ENCODE assay signal across 8 cellular contexts in the genomic region with DNA sequence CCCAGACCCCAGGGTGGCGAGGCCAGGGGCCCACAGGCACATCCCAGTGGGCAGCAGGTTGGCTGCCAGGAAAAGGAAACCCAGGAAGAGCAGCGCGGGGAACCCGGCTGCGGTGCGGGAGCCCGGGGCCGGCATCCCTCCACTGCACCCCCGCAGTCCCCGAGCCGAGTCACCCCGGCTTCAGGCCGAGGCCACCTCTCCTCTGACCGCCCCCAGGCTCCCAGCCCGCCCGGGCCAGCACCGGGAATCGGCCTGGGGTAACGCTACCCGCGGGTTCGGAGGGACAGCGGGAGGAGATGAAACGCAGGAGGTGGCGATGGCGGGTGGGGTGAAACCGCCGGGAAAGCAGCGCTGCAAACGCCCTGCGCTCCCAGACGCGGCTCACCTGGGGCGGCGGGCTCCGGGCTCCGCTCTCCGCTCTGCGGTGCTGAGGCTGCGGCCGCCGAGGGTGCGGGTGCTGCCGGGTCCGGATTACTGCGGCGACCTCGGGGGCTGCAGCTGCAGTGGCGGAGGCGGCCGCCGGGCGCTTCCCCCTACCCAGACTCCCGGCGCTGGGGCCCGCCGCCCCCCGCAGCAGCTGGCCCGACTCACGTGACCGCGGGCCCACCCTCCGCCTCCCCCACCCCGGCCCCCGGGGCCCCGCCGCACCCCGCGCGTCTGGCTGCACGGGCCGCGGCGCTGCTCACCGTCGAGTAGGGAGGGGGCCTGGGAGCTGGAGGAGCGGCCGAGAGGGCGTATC. TPM values are rescaled to one million over a fixed set of nuclear protein-coding genes. Genes with fewer than 3 reads are reported as not detected.
A peak's percentile ranks its signal among the peaks of the same experiment; 100 is the strongest.
DNase-seq lines count a peak whose midpoint lies in the region; ATAC-seq lines count a peak whose summit lies in the region.

A gene with protein sequence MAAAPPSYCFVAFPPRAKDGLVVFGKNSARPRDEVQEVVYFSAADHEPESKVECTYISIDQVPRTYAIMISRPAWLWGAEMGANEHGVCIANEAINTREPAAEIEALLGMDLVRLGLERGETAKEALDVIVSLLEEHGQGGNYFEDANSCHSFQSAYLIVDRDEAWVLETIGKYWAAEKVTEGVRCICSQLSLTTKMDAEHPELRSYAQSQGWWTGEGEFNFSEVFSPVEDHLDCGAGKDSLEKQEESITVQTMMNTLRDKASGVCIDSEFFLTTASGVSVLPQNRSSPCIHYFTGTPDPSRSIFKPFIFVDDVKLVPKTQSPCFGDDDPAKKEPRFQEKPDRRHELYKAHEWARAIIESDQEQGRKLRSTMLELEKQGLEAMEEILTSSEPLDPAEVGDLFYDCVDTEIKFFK (minus strand): TSS at position 545 of the 739 bp plus-strand sequence. CDS start 20,734 bp downstream, outside the sequence.

- peak in 4 of 5 donors; percentile 9 to 22 (median 16) for DNase-seq in CD4-positive, alpha-beta memory T cell
- DNase-seq in HK-2 (ENCODE audit: unreplicated experiment) (peak; percentile 47), T-cell (peak in 23 of 34 experiments; percentile 3 to 37 (median 9)), caudate nucleus (lab: John Stamatoyannopoulos, UW) (peak in 51 of 61 donors; percentile 13 to 84 (median 51)), iris pigment epithelial cell (ENCODE audit: low read depth) (peak; percentile 32), SIG-M5 treated with dmso at 0.1 percent for 504 hours (lab: John Stamatoyannopoulos, UW; ENCODE audit: unreplicated experiment) (no peak)

- H3K4me3 Mint-ChIP-seq in CD4-positive, alpha-beta memory T cell = peak within 1 kb of the TSS; percentile 74 to 86 (median 82)
- H3K4me3 Mint-ChIP-seq in T-cell = peak within 1 kb of the TSS; percentile 65 to 82 (median 81)

- peaks cover 2 to 26% (median 20%) of the 10 kb centered on the region in 8 donors for H3K9me3 Mint-ChIP-seq in CD4-positive, alpha-beta memory T cell
- H3K9me3 Mint-ChIP-seq in T-cell = peaks cover 0 to 13% (median 12%) of the 10 kb centered on the region in 3 donors

- peak within 1 kb of the TSS; percentile 3 to 49 for H3K4me3 ChIP-seq in CD4-positive, alpha-beta memory T cell (ENCODE audit: low read length in 2 of 2)
- peak within 1 kb of the TSS; percentile 68 to 73 (median 70) for H3K4me3 ChIP-seq in skeletal muscle tissue (ENCODE audit: low read length in 3 of 3)

- POLR2A ChIA-PET in CD4-positive, alpha-beta memory T cell (lab: Charles Lee; ENCODE audit: partially characterized antibody) = no interaction called here
- POLR2A ChIA-PET in T-cell (lab: Charles Lee) = no interaction called here

- H3K4me1 Mint-ChIP-seq in CD4-positive, alpha-beta memory T cell = peaks cover 6 to 14% (median 10%) of the 10 kb centered on the region in 4 donors
- H3K4me1 Mint-ChIP-seq in T-cell = peaks cover 10 to 23% (median 13%) of the 10 kb centered on the region in 3 donors

- intact Hi-C loops in CD4-positive, alpha-beta memory T cell (cut with micrococcal nuclease) = loop anchor here (2.0 kb wide), 1 partner anchor 37 kb away; the partner anchor contains the start of gene FKBP14

- peaks cover 39 to 44% of the 10 kb centered on the region in 2 donors for H3K27me3 Mint-ChIP-seq in CD4-positive, alpha-beta memory T cell
- H3K27me3 Mint-ChIP-seq in T-cell = peaks cover 38 to 56% of the 10 kb centered on the region in 2 donors

- CTCF ChIA-PET in CD4-positive, alpha-beta memory T cell (lab: Charles Lee; ENCODE audit: partially characterized antibody) = no interaction called here
- CTCF ChIA-PET in T-cell (lab: Charles Lee) = no interaction called here

- H3K36me3 Mint-ChIP-seq in CD4-positive, alpha-beta memory T cell = no peaks in the 10 kb centered on the region
- no peaks in the 10 kb centered on the region for H3K36me3 Mint-ChIP-seq in T-cell

- H3K27ac ChIP-seq in CD4-positive, alpha-beta memory T cell (ENCODE audit: low read depth, low read length) = no peak within 1 kb of the TSS
- H3K27ac ChIP-seq in caudate nucleus (ENCODE audit: low read depth, low read length) (peak within 1 kb of the TSS; percentile 90), skeletal muscle tissue (ENCODE audit: low read depth, low read length) (peak within 1 kb of the TSS; percentile 40)

- no peaks in the 10 kb centered on the region for H3K4me1 ChIP-seq in CD4-positive, alpha-beta memory T cell (ENCODE audit: insufficient read depth, low read length)
- no peaks in the 10 kb centered on the region for H3K4me1 ChIP-seq in skeletal muscle tissue (ENCODE audit: control insufficient read depth in 3 of 3, insufficient read depth in 3 of 3, low read length in 3 of 3)

- H3K27ac Mint-ChIP-seq in CD4-positive, alpha-beta memory T cell = peak within 1 kb of the TSS in 5 of 7 donors; percentile 8 to 68 (median 44)
- H3K27ac Mint-ChIP-seq in T-cell = peak within 1 kb of the TSS in 1 of 2 donors; percentile 46

- H3K27me3 ChIP-seq in CD4-positive, alpha-beta memory T cell (ENCODE audit: insufficient read depth, low read length) = peaks cover 5% of the 10 kb centered on the region
- H3K27me3 ChIP-seq in skeletal muscle tissue (ENCODE audit: control insufficient read depth in 3 of 3, insufficient read depth in 3 of 3, low read length in 3 of 3) = peaks cover 7 to 27% (median 26%) of the 10 kb centered on the region in 3 donors

- no peaks in the 10 kb centered on the region for H3K36me3 ChIP-seq in CD4-positive, alpha-beta memory T cell (ENCODE audit: insufficient read depth, low read length)
- no peaks in the 10 kb centered on the region for H3K36me3 ChIP-seq in skeletal muscle tissue (ENCODE audit: control insufficient read depth in 3 of 3, insufficient read depth in 3 of 3, low read length in 3 of 3)

- H3K9me3 ChIP-seq in CD4-positive, alpha-beta memory T cell (ENCODE audit: control insufficient read depth in 1 of 2, low read length in 2 of 2) = no peaks in the 10 kb centered on the region
- H3K9me3 ChIP-seq in skeletal muscle tissue (ENCODE audit: control insufficient read depth in 3 of 3, low read length in 3 of 3) = peaks cover 0 to 5% (median 0%) of the 10 kb centered on the region in 3 donors

- peak; percentile 32 for ATAC-seq in GM19395 (IDR thresholded peaks at IDR 0.05; ENCODE audit: unreplicated experiment)
- ATAC-seq in T-cell (replicated peaks in 1 of 4) = peak; percentile 54 to 66 (median 60)

- H3K9ac ChIP-seq in skeletal muscle tissue (ENCODE audit: low read depth in 1 of 3, low read length in 3 of 3) = peak within 1 kb of the TSS; percentile 43 to 77 (median 65)

RNA-seq across cellular contexts. Expression of the gene that starts here (rescaled TPM):
- total RNA-seq in CD4-positive, alpha-beta memory T cell = 1 to 10 TPM; 2.0 to 2.5 TPM
- 1 to 10 TPM; 2.3 to 2.9 TPM for polyA plus RNA-seq in CD4-positive, alpha-beta memory T cell
- total RNA-seq in T-cell (10 to 100 TPM in 1 of 5 donors, 1 to 10 TPM in 4; 3.4 to 12.5 (median 5.7) TPM), skeletal muscle tissue (20.4 TPM)
